ENCODE assay signal across 29 cellular contexts in genomic region chr2:164979113-164979512, GRCh38. TPM values are rescaled to one million over a fixed set of nuclear protein-coding genes. Genes with fewer than 3 reads are reported as not detected.
"Had no signal": no experiment of that assay in that cellular context is flagged by ENCODE, and none has a peak within 500 bp of the region (broad histone marks: within the 10 kb centered on the region; RNA-seq: fewer than 3 reads in every experiment).

No MANE protein-coding gene starts in this region.

- H3K36me3 Mint-ChIP-seq: activated CD4-positive, alpha-beta memory T cell treated with anti-CD3 and anti-CD28 coated beads for 36 hours; naive thymus-derived CD8-positive, alpha-beta T cell had no signal

- DNase-seq: activated CD4-positive, alpha-beta memory T cell treated with anti-CD3 and anti-CD28 coated beads for 36 hours; activated CD4-positive, alpha-beta T cell treated with anti-CD3 and anti-CD28 coated beads, Interleukin-2, amount 10 ng/mL, durations not matched to agents 24 days and 14 days; activated CD4-positive, CD25-positive, alpha-beta regulatory T cell treated with anti-CD3 and anti-CD28 coated beads, Interleukin-2, amount 50 U/mL, for 72 hours; activated CD8-positive, alpha-beta memory T cell treated with anti-CD3 and anti-CD28 coated beads, Interleukin-2, amount 50 U/mL, for 4 hours; activated gamma-delta T cell; activated naive CD4-positive, alpha-beta T cell treated with anti-CD3 and anti-CD28 coated beads, Interleukin-2, amount 50 U/mL, for 16 hours; activated T-cell treated with anti-CD3 and anti-CD28 coated beads, Interleukin-2, amount 50 U/mL, for 24 hours; amniotic stem cell; brain microvascular endothelial cell; effector memory CD8-positive, alpha-beta T cell; erythroblast; gastrocnemius medialis; glutamatergic neuron; kidney; left colon; mammary epithelial cell; midbrain; naive thymus-derived CD8-positive, alpha-beta T cell; right cardiac atrium; spleen; stimulated activated CD4-positive, alpha-beta T cell treated with anti-CD3 and anti-CD28 coated beads, Interleukin-2, amount 100 ng/mL, for 48 hours; stimulated activated naive CD8-positive, alpha-beta T cell treated with anti-CD3 and anti-CD28 coated beads, Interleukin-15, Interleukin-2, amounts not matched to agents 100 U/mL and 50 U/mL, for 24 hours; T-helper 9 cell; testis; transverse colon had no signal

- H3K4me3 ChIP-seq: coronary artery, gastrocnemius medialis, spleen, testis, transverse colon had no signal

- H3K27me3 Mint-ChIP-seq: activated T-cell treated with anti-CD3 and anti-CD28 coated beads, Interleukin-2, amount 50 U/mL, for 24 hours; effector memory CD8-positive, alpha-beta T cell; naive thymus-derived CD8-positive, alpha-beta T cell had no signal

- H3K27ac Mint-ChIP-seq: activated CD4-positive, alpha-beta memory T cell treated with anti-CD3 and anti-CD28 coated beads for 36 hours; activated CD4-positive, alpha-beta T cell treated with anti-CD3 and anti-CD28 coated beads, Interleukin-2, amount 10 ng/mL, durations not matched to agents 24 days and 14 days; activated T-cell treated with anti-CD3 and anti-CD28 coated beads, Interleukin-2, amount 50 U/mL, for 24 hours; effector memory CD8-positive, alpha-beta T cell; T-helper 1 cell treated with Interleukin-12 subunit alpha and Interleukin-12 subunit beta and Interleukin-4 antibody, amounts not matched to agents 30 μg/mL and 1 μg/mL, for 36 hours had no signal

- H3K9me3 Mint-ChIP-seq: activated CD4-positive, alpha-beta memory T cell treated with anti-CD3 and anti-CD28 coated beads for 36 hours; activated CD4-positive, alpha-beta T cell treated with anti-CD3 and anti-CD28 coated beads, Interleukin-2, amount 10 ng/mL, durations not matched to agents 24 days and 14 days; activated T-cell treated with anti-CD3 and anti-CD28 coated beads, Interleukin-2, amount 50 U/mL, for 24 hours; effector memory CD8-positive, alpha-beta T cell; naive thymus-derived CD8-positive, alpha-beta T cell; T-helper 1 cell treated with Interleukin-12 subunit alpha and Interleukin-12 subunit beta and Interleukin-4 antibody, amounts not matched to agents 30 μg/mL and 1 μg/mL, for 36 hours had no signal

- H3K4me3 Mint-ChIP-seq: activated CD4-positive, alpha-beta memory T cell treated with anti-CD3 and anti-CD28 coated beads for 36 hours; activated CD4-positive, alpha-beta T cell treated with anti-CD3 and anti-CD28 coated beads, Interleukin-2, amount 10 ng/mL, durations not matched to agents 24 days and 14 days; activated T-cell treated with anti-CD3 and anti-CD28 coated beads, Interleukin-2, amount 50 U/mL, for 24 hours; effector memory CD8-positive, alpha-beta T cell; naive thymus-derived CD8-positive, alpha-beta T cell; T-helper 1 cell treated with Interleukin-12 subunit alpha and Interleukin-12 subunit beta and Interleukin-4 antibody, amounts not matched to agents 30 μg/mL and 1 μg/mL, for 36 hours had no signal

- H3K36me3 ChIP-seq: brain microvascular endothelial cell, gastrocnemius medialis, spleen, transverse colon had no signal

- H3K27me3 ChIP-seq: brain microvascular endothelial cell, gastrocnemius medialis, spleen, testis, transverse colon had no signal

- H3K9me3 ChIP-seq: gastrocnemius medialis, spleen, testis, transverse colon had no signal

- H3K27ac ChIP-seq: brain microvascular endothelial cell, coronary artery, gastrocnemius medialis, spleen, testis, transverse colon had no signal

- H3K4me1 ChIP-seq: gastrocnemius medialis, testis had no signal

- ATAC-seq: effector memory CD8-positive, alpha-beta T cell; gastrocnemius medialis; left colon; naive thymus-derived CD8-positive, alpha-beta T cell; right cardiac atrium; stimulated activated naive CD8-positive, alpha-beta T cell treated with anti-CD3 and anti-CD28 coated beads, Interleukin-15, Interleukin-2, amounts not matched to agents 100 U/mL and 50 U/mL, for 24 hours had no signal

RNA-seq across cellular contexts. Expression of gene SLC38A11, which starts 23.8 kb away (rescaled TPM):
- total RNA-seq: activated CD4-positive, alpha-beta memory T cell treated with anti-CD3 and anti-CD28 coated beads for 36 hours; activated CD4-positive, alpha-beta T cell treated with anti-CD3 and anti-CD28 coated beads, Interleukin-2, amount 10 ng/mL, durations not matched to agents 24 days and 14 days; activated CD8-positive, alpha-beta memory T cell treated with anti-CD3 and anti-CD28 coated beads for 36 hours; astrocyte; mammary epithelial cell had no signal
- polyA plus RNA-seq: naive thymus-derived CD8-positive, alpha-beta T cell had no signal
